24 cellular contexts compared by ENCODE assay signal in genomic region chr2:173979721-173980351, GRCh38. TPM values are rescaled to one million over a fixed set of nuclear protein-coding genes. Genes with fewer than 3 reads are reported as not detected.
DNase-seq lines count a peak whose midpoint lies in the region; ATAC-seq and TF ChIP-seq lines count a peak whose summit lies in the region.
"Had no signal": no experiment of that assay in that cellular context is flagged by ENCODE, and none has a peak within 500 bp of the region (broad histone marks: within the 10 kb centered on the region; RNA-seq: fewer than 3 reads in every experiment).

No MANE protein-coding gene starts in this region.

- no peaks in the 10 kb centered on the region for H3K36me3 Mint-ChIP-seq in CD8-positive, alpha-beta T cell
- H3K36me3 Mint-ChIP-seq: activated CD4-positive, alpha-beta memory T cell treated with anti-CD3 and anti-CD28 coated beads for 36 hours; activated naive CD4-positive, alpha-beta T cell treated with anti-CD3 and anti-CD28 coated beads, Interleukin-2, amount 10 ng/mL, durations not matched to agents 7 days and 5 days; CD4-positive, CD25-positive, alpha-beta regulatory T cell; naive thymus-derived CD4-positive, alpha-beta T cell; stimulated activated naive B cell treated with anti-CD40 and anti-IgM and Interleukin-4, amounts not matched to agents 10 μg/mL and 1 μg/mL and 100 μg/mL, for 72 hours; type B pancreatic cell had no signal

- no peak overlapping the region for H3K27ac Mint-ChIP-seq in CD8-positive, alpha-beta T cell
- H3K27ac Mint-ChIP-seq: activated CD4-positive, alpha-beta memory T cell treated with anti-CD3 and anti-CD28 coated beads for 36 hours; activated naive CD4-positive, alpha-beta T cell treated with anti-CD3 and anti-CD28 coated beads, Interleukin-2, amount 10 ng/mL, durations not matched to agents 7 days and 5 days; CD4-positive, CD25-positive, alpha-beta regulatory T cell; effector memory CD8-positive, alpha-beta T cell; memory B cell; naive thymus-derived CD4-positive, alpha-beta T cell; stimulated activated naive B cell treated with anti-CD40 and anti-IgM and Interleukin-4, amounts not matched to agents 10 μg/mL and 1 μg/mL and 100 μg/mL, for 72 hours; type B pancreatic cell had no signal

- WGBS in heart right ventricle, 2 donors = 44 to 49% methylated on average over 3 of the region's 3 CpGs

- POLR2A ChIA-PET in CD8-positive, alpha-beta T cell (lab: Charles Lee) = no interaction called here

- H3K27me3 Mint-ChIP-seq in CD8-positive, alpha-beta T cell (ENCODE audit: low read depth) = peaks cover 14% of the 10 kb centered on the region
- H3K27me3 Mint-ChIP-seq: type B pancreatic cell had no signal

- CTCF ChIA-PET in CD8-positive, alpha-beta T cell (lab: Charles Lee) = no interaction called here

- H3K27me3 ChIP-seq in right atrium auricular region (no peaks in the 10 kb centered on the region), heart right ventricle (no peaks in the 10 kb centered on the region), tibial artery (no peaks in the 10 kb centered on the region)
- H3K27me3 ChIP-seq in CD8-positive, alpha-beta T cell (ENCODE audit: insufficient read depth, low read length) = no peaks in the 10 kb centered on the region

- ATAC-seq in Right ventricle myocardium superior (ENCODE audit: poor library complexity) (peak; percentile 82), heart right ventricle (peak in 7 of 8 donors; percentile 43 to 70 (median 55)), GM21619 (IDR thresholded peaks at IDR 0.05; ENCODE audit: unreplicated experiment) (no peak)
- ATAC-seq in CD8-positive, alpha-beta T cell = no peak
- ATAC-seq: effector memory CD8-positive, alpha-beta T cell; naive thymus-derived CD4-positive, alpha-beta T cell; stimulated activated naive B cell treated with anti-CD40 and anti-IgM and Interleukin-4, amounts not matched to agents 10 μg/mL and 1 μg/mL and 100 μg/mL, for 72 hours had no signal

- H3K27ac ChIP-seq in right atrium auricular region (no peak overlapping the region), heart right ventricle (peak overlapping the region in 4 of 10 donors; percentile 13 to 34 (median 24)), tibial artery (peak overlapping the region; percentile 4 to 28)
- no peak overlapping the region for H3K27ac ChIP-seq in CD8-positive, alpha-beta T cell (ENCODE audit: low read depth, low read length)

- H3K9me3 ChIP-seq in right atrium auricular region (no peaks in the 10 kb centered on the region), heart right ventricle (no peaks in the 10 kb centered on the region), tibial artery (no peaks in the 10 kb centered on the region)
- H3K9me3 ChIP-seq in CD8-positive, alpha-beta T cell (ENCODE audit: low read length) = no peaks in the 10 kb centered on the region

- intact Hi-C loops in Right ventricle myocardium superior (cut with DNase I) = no loop called here
- intact Hi-C loops in heart right ventricle (cut with DNase I) = no loop called here
- intact Hi-C loops in tibial artery (cut with DNase I; ENCODE audit: low total_unique reads) = no loop called here
- intact Hi-C loops in CD8-positive, alpha-beta T cell (cut with DNase I, micrococcal nuclease) = no loop called here

- H3K4me1 Mint-ChIP-seq in CD8-positive, alpha-beta T cell (ENCODE audit: low read depth) = no peaks in the 10 kb centered on the region
- H3K4me1 Mint-ChIP-seq: activated naive CD4-positive, alpha-beta T cell treated with anti-CD3 and anti-CD28 coated beads, Interleukin-2, amount 10 ng/mL, durations not matched to agents 7 days and 5 days; CD4-positive, CD25-positive, alpha-beta regulatory T cell; memory B cell; stimulated activated naive B cell treated with anti-CD40 and anti-IgM and Interleukin-4, amounts not matched to agents 10 μg/mL and 1 μg/mL and 100 μg/mL, for 72 hours had no signal

- H3K9me3 Mint-ChIP-seq in CD8-positive, alpha-beta T cell = no peaks in the 10 kb centered on the region
- H3K9me3 Mint-ChIP-seq: activated CD4-positive, alpha-beta memory T cell treated with anti-CD3 and anti-CD28 coated beads for 36 hours; activated naive CD4-positive, alpha-beta T cell treated with anti-CD3 and anti-CD28 coated beads, Interleukin-2, amount 10 ng/mL, durations not matched to agents 7 days and 5 days; effector memory CD8-positive, alpha-beta T cell; memory B cell; naive thymus-derived CD4-positive, alpha-beta T cell; stimulated activated naive B cell treated with anti-CD40 and anti-IgM and Interleukin-4, amounts not matched to agents 10 μg/mL and 1 μg/mL and 100 μg/mL, for 72 hours; type B pancreatic cell had no signal

- H3K4me3 Mint-ChIP-seq in CD8-positive, alpha-beta T cell = no peak overlapping the region
- H3K4me3 Mint-ChIP-seq: activated CD4-positive, alpha-beta memory T cell treated with anti-CD3 and anti-CD28 coated beads for 36 hours; activated naive CD4-positive, alpha-beta T cell treated with anti-CD3 and anti-CD28 coated beads, Interleukin-2, amount 10 ng/mL, durations not matched to agents 7 days and 5 days; CD4-positive, CD25-positive, alpha-beta regulatory T cell; effector memory CD8-positive, alpha-beta T cell; memory B cell; naive thymus-derived CD4-positive, alpha-beta T cell; stimulated activated naive B cell treated with anti-CD40 and anti-IgM and Interleukin-4, amounts not matched to agents 10 μg/mL and 1 μg/mL and 100 μg/mL, for 72 hours; type B pancreatic cell had no signal

- H3K36me3 ChIP-seq in right atrium auricular region (no peaks in the 10 kb centered on the region), heart right ventricle (no peaks in the 10 kb centered on the region), tibial artery (no peaks in the 10 kb centered on the region)
- no peaks in the 10 kb centered on the region for H3K36me3 ChIP-seq in CD8-positive, alpha-beta T cell (ENCODE audit: insufficient read depth, low read length)

- H3K4me3 ChIP-seq in right atrium auricular region (no peak overlapping the region), choroid plexus epithelial cell (ENCODE audit: low read depth, low read length) (no peak overlapping the region), heart right ventricle (no peak overlapping the region), tibial artery (no peak overlapping the region)
- H3K4me3 ChIP-seq in CD8-positive, alpha-beta T cell (ENCODE audit: low read depth, low read length) = no peak overlapping the region

- DNase-seq in Right ventricle myocardium superior (no peak), right atrium auricular region (ENCODE audit: low spot score) (no peak), choroid plexus epithelial cell (ENCODE audit: low read depth) (peak; percentile 78), heart right ventricle (no peak), tibial artery (peak in 1 of 2 donors; percentile 44), cortex of kidney (lab: John Stamatoyannopoulos, UW) (no peak)
- no peak for DNase-seq in CD8-positive, alpha-beta T cell
- DNase-seq: activated CD4-positive, alpha-beta memory T cell treated with anti-CD3 and anti-CD28 coated beads for 36 hours; activated CD4-positive, CD25-positive, alpha-beta regulatory T cell; activated naive CD4-positive, alpha-beta T cell treated with anti-CD3 and anti-CD28 coated beads, Interleukin-2, amount 10 ng/mL, durations not matched to agents 7 days and 5 days; activated T-cell treated with anti-CD3 and anti-CD28 coated beads for 4 hours; CD4-positive, CD25-positive, alpha-beta regulatory T cell; effector memory CD8-positive, alpha-beta T cell; KBM-7; naive thymus-derived CD4-positive, alpha-beta T cell; NCI-H187; NK-92 treated with Interleukin-12 subunit alpha and Interleukin-12 subunit beta, amount 100 ng/mL, for 24 hours; posterior cingulate gyrus; stimulated activated CD4-positive, alpha-beta T cell treated with anti-CD3 and anti-CD28 coated beads, Interleukin-1b, Interleukin-23, amount 100 ng/mL, for 48 hours; stimulated activated naive B cell treated with anti-CD40 and anti-IgM and Interleukin-4, amounts not matched to agents 10 μg/mL and 1 μg/mL and 100 μg/mL, for 72 hours; T-helper 9 cell had no signal

- peaks cover 0 to 21% of the 10 kb centered on the region in 2 donors for H3K4me1 ChIP-seq in right atrium auricular region
- peaks cover 0 to 42% (median 25%) of the 10 kb centered on the region in 9 donors for H3K4me1 ChIP-seq in heart right ventricle
- H3K4me1 ChIP-seq in tibial artery = peaks cover 0 to 40% (median 32%) of the 10 kb centered on the region in 4 donors
- H3K4me1 ChIP-seq in CD8-positive, alpha-beta T cell (ENCODE audit: insufficient read depth, low read length) = no peaks in the 10 kb centered on the region

- TF ChIP-seq CTCF in right atrium auricular region (IDR thresholded peaks at IDR 0.05) (no peak), choroid plexus epithelial cell (conservative IDR thresholded peaks at IDR 0.05; ENCODE audit: low read depth, low read length) (no peak), heart right ventricle (IDR thresholded peaks at IDR 0.05) (no peak), tibial artery (IDR thresholded peaks at IDR 0.05) (no peak)
- no peak for TF ChIP-seq CTCF in CD8-positive, alpha-beta T cell (IDR thresholded peaks at IDR 0.05)

RNA-seq across cellular contexts. Expression of gene SP3, which starts 14.7 kb away (rescaled TPM):
- total RNA-seq in Right ventricle myocardium superior (35.3 TPM), right atrium auricular region (10 to 100 TPM; 33.2 to 45.0 TPM), heart right ventricle (10 to 100 TPM; 36.4 to 45.7 (median 41.0) TPM)
- polyA plus RNA-seq in heart right ventricle = 10 to 100 TPM in 1 of 2 donors, 1 to 10 TPM in 1; 8.6 to 11.6 TPM
- total RNA-seq in CD8-positive, alpha-beta T cell = 100 to 1,000 TPM; 166 to 169 TPM

Comparison
In these comparisons a context has a peak if more than half of its experiments do, and no peak if none do; other contexts are left out.
1. ATAC-seq: peak in Right ventricle myocardium superior (single experiment) and heart right ventricle (7 of 8); none in GM21619 (single experiment) and CD8-positive, alpha-beta T cell (single experiment).
2. H3K27ac ChIP-seq: peak in tibial artery (2 of 2); none in right atrium auricular region (0 of 2) and CD8-positive, alpha-beta T cell (single experiment).